Comparison of ENCODE assay signal across 18 cellular contexts in the genomic region with DNA sequence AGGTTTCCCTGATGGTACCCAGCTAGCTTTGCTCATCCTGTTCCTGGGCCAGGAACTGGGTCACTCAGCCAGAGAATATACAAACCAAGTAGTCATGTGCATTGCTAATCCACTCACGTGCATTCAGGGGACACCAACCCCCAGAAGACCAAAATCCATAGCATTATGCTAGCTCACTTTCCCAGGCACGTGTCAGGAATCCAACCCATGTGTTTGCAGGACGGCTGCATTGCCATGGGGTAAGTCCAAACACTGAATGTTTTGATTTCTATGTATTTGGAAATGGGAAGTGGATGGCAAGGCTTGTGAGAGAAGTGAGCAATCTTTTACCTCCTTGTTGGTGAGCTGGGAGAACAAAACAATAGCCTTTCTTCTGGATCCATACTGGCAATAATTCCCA.
DNase-seq lines count a peak whose midpoint lies in the region; ATAC-seq and TF ChIP-seq lines count a peak whose summit lies in the region.
"Had no signal": no experiment of that assay in that cellular context is flagged by ENCODE, and none has a peak within 500 bp of the region (broad histone marks: within the 10 kb centered on the region; RNA-seq: fewer than 3 reads in every experiment).

No MANE protein-coding gene starts in this region.

- no peak overlapping the region for H3K4me3 ChIP-seq in BLaER1
- H3K4me3 ChIP-seq: colonic mucosa, stomach had no signal

- H3K9me3 ChIP-seq in BLaER1 = 0 out of 2 replicates have a peak, but pooled peaks cover 4% of the 10 kb centered on the region
- H3K9me3 ChIP-seq: colonic mucosa, stomach had no signal

- H3K27ac Mint-ChIP-seq in HFFc6 (peak overlapping the region; percentile 88), chondrocyte (ENCODE audit: unreplicated experiment) (peak overlapping the region; percentile 28)
- peak overlapping the region; percentile 28 to 40 for H3K27ac Mint-ChIP-seq in natural killer cell treated with Interleukin-12 subunit alpha and Interleukin-12 subunit beta and Interleukin-15 and Interleukin-18, amount 100 ng/mL, for 72 hours
- H3K27ac Mint-ChIP-seq: nephron had no signal

- peaks cover 31% of the 10 kb centered on the region for H3K4me1 ChIP-seq in BLaER1
- H3K4me1 ChIP-seq: colonic mucosa had no signal

- H3K36me3 Mint-ChIP-seq in HFFc6 (ENCODE audit: low read depth) (peaks cover 9% of the 10 kb centered on the region; the same call in 1 of the 2 replicates), chondrocyte (ENCODE audit: low read depth) (peaks cover 5% of the 10 kb centered on the region)
- no peaks in the 10 kb centered on the region for H3K36me3 Mint-ChIP-seq in natural killer cell treated with Interleukin-12 subunit alpha and Interleukin-12 subunit beta and Interleukin-15 and Interleukin-18, amount 100 ng/mL, for 72 hours

- H3K4me2 ChIP-seq in BLaER1 = peak overlapping the region; percentile 33

- peaks cover 41% of the 10 kb centered on the region for H4K20me1 ChIP-seq in BLaER1

- no peak for TF ChIP-seq CTCF in HFFc6 (IDR thresholded peaks at IDR 0.05)
- no peak for TF ChIP-seq CTCF in chondrocyte (IDR thresholded peaks at IDR 0.05)

- in situ Hi-C loops in ACHN (cut with HindIII; ENCODE audit: low pct_ligation_motif_present, low pct_unique_long_range_greater_than_20kb, low sequenced_read_pairs) = no loop called here

- H3K27ac ChIP-seq in BLaER1 = no peak overlapping the region
- H3K27ac ChIP-seq: colonic mucosa had no signal

- H3K27me3 Mint-ChIP-seq in HFFc6 (ENCODE audit: insufficient read depth) = no peaks in the 10 kb centered on the region
- no peaks in the 10 kb centered on the region for H3K27me3 Mint-ChIP-seq in chondrocyte (ENCODE audit: low read depth)
- H3K27me3 Mint-ChIP-seq in natural killer cell treated with Interleukin-12 subunit alpha and Interleukin-12 subunit beta and Interleukin-15 and Interleukin-18, amount 100 ng/mL, for 72 hours = no peaks in the 10 kb centered on the region

- H3K9ac ChIP-seq in BLaER1 = no peak overlapping the region

- H3K36me3 ChIP-seq in BLaER1 = peaks cover 35% of the 10 kb centered on the region
- H3K36me3 ChIP-seq: colonic mucosa had no signal

- no peaks in the 10 kb centered on the region for H3K27me3 ChIP-seq in BLaER1
- H3K27me3 ChIP-seq: colonic mucosa, stomach had no signal

- H3K4me3 Mint-ChIP-seq in HFFc6 = no peak overlapping the region
- H3K4me3 Mint-ChIP-seq in chondrocyte (ENCODE audit: unreplicated experiment) = no peak overlapping the region
- H3K4me3 Mint-ChIP-seq in natural killer cell treated with Interleukin-12 subunit alpha and Interleukin-12 subunit beta and Interleukin-15 and Interleukin-18, amount 100 ng/mL, for 72 hours = peak overlapping the region; percentile 69
- H3K4me3 Mint-ChIP-seq: activated T-cell treated with anti-CD3 and anti-CD28 coated beads, Interleukin-2, amount 50 U/mL, for 72 hours; nephron; T-helper 1 cell treated with Interleukin-12 subunit alpha and Interleukin-12 subunit beta and Interleukin-4 antibody, amounts not matched to agents 30 μg/mL and 1 μg/mL, for 36 hours had no signal

- peak; percentile 54 for DNase-seq in HFFc6
- DNase-seq in chondrocyte (ENCODE audit: low spot score) = no peak
- DNase-seq in natural killer cell treated with Interleukin-12 subunit alpha and Interleukin-12 subunit beta and Interleukin-15 and Interleukin-18, amount 100 ng/mL, for 72 hours (ENCODE audit: low spot score) = no peak
- DNase-seq in ACHN = no peak
- no peak for DNase-seq in HuH-7 (ENCODE audit: low spot score)
- DNase-seq in RPMI8226 = no peak
- DNase-seq: activated CD4-positive, alpha-beta T cell treated with anti-CD3 and anti-CD28 coated beads for 1 hour; amniotic stem cell; colonic mucosa; DMS79 treated with DMSO at 0.1 percent for 48 hours; NCI-H187 treated with DMSO at 0.1 percent for 48 hours; stomach had no signal

- peaks cover 60% of the 10 kb centered on the region for H3K4me1 Mint-ChIP-seq in HFFc6 (ENCODE audit: low read depth)
- peaks cover 42% of the 10 kb centered on the region for H3K4me1 Mint-ChIP-seq in chondrocyte (ENCODE audit: low read depth)
- H3K4me1 Mint-ChIP-seq in natural killer cell treated with Interleukin-12 subunit alpha and Interleukin-12 subunit beta and Interleukin-15 and Interleukin-18, amount 100 ng/mL, for 72 hours (ENCODE audit: low read depth in 2 of 2) = peaks cover 50 to 51% of the 10 kb centered on the region in 2 donors

- ATAC-seq in natural killer cell treated with Interleukin-12 subunit alpha and Interleukin-12 subunit beta and Interleukin-15 and Interleukin-18, amount 100 ng/mL, for 72 hours = no peak
- ATAC-seq in GM21367 (IDR thresholded peaks at IDR 0.05; ENCODE audit: unreplicated experiment) = no peak
- ATAC-seq: left lobe of liver had no signal

- H3K9me3 Mint-ChIP-seq in HFFc6 (no peaks in the 10 kb centered on the region), chondrocyte (ENCODE audit: low read depth) (no peaks in the 10 kb centered on the region)
- H3K9me3 Mint-ChIP-seq in natural killer cell treated with Interleukin-12 subunit alpha and Interleukin-12 subunit beta and Interleukin-15 and Interleukin-18, amount 100 ng/mL, for 72 hours = no peaks in the 10 kb centered on the region
- H3K9me3 Mint-ChIP-seq: activated T-cell treated with anti-CD3 and anti-CD28 coated beads, Interleukin-2, amount 50 U/mL, for 72 hours; T-helper 1 cell treated with Interleukin-12 subunit alpha and Interleukin-12 subunit beta and Interleukin-4 antibody, amounts not matched to agents 30 μg/mL and 1 μg/mL, for 36 hours had no signal

Comparison
In these comparisons a context has a peak if more than half of its experiments do, and no peak if none do; other contexts are left out.
1. H3K27ac Mint-ChIP-seq: peak in every context shown above with its lines; median percentile 88 in HFFc6; 34 in natural killer cell treated with Interleukin-12 subunit alpha and Interleukin-12 subunit beta and Interleukin-15 and Interleukin-18, amount 100 ng/mL, for 72 hours; 28 in chondrocyte.